In the genomic region with DNA sequence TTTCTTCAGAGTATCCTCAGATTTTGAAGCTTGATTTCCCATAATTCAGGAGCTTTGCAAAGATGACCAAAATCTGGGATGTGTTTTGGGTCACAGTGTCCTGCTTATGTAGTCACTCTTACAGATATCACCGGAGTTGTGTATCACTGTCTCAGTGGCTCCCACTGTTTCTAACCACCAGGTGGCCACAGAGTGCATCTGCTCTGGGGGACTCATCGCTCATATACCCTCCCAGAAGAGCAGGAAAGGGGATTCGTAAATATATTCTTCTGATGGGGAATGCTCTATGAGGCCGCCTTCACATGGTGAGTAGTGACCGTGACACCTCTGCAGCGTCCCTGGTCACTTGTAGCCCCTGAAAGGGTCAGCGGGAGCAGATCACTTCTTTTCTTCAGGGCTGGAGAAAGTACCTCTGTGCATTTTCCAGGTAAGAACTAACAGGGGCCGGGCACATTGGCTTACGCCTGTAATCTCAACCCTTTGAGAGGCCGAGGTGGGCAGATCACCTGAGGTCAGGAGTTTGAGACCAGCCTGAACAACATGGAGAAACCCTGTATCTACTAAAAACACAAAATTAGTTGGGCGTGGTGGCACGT, we compare ENCODE assay signal across 8 cellular contexts.
DNase-seq lines count a peak whose midpoint lies in the region; ATAC-seq and TF ChIP-seq lines count a peak whose summit lies in the region.
"Not testable (repeated sequence)": the region's sequence is repeated elsewhere in the genome, so short reads cannot be mapped to it uniquely, and the experiment has no call there.

No MANE protein-coding gene starts in this region.

- H3K27ac Mint-ChIP-seq in T-cell; activated naive CD8-positive, alpha-beta T cell treated with anti-CD3 and anti-CD28 coated beads, Interleukin-2, amount 50 U/mL, for 24 hours; memory B cell: not testable (repeated sequence)

- ATAC-seq in T-cell (replicated peaks in 1 of 4): peak; percentile 57 to 77 (median 66)
- peak; percentile 52 for ATAC-seq in activated naive CD8-positive, alpha-beta T cell treated with anti-CD3 and anti-CD28 coated beads, Interleukin-2, amount 50 U/mL, for 24 hours
- peak; percentile 53 for ATAC-seq in memory B cell (ENCODE audit: low read depth)

- POLR2A ChIA-PET in T-cell (lab: Charles Lee): not testable (repeated sequence)

- not testable (repeated sequence) for H3K4me3 Mint-ChIP-seq in T-cell; activated naive CD8-positive, alpha-beta T cell treated with anti-CD3 and anti-CD28 coated beads, Interleukin-2, amount 50 U/mL, for 24 hours; memory B cell

- not testable (repeated sequence) for H3K9me3 Mint-ChIP-seq in T-cell; activated naive CD8-positive, alpha-beta T cell treated with anti-CD3 and anti-CD28 coated beads, Interleukin-2, amount 50 U/mL, for 24 hours; memory B cell

- not testable (repeated sequence) for H3K36me3 Mint-ChIP-seq in T-cell; activated naive CD8-positive, alpha-beta T cell treated with anti-CD3 and anti-CD28 coated beads, Interleukin-2, amount 50 U/mL, for 24 hours (ENCODE audit: low read depth); memory B cell

- DNase-seq in CD1c-positive myeloid dendritic cell (ENCODE audit: extremely low spot score): peak; percentile 1
- peak; percentile 2 for DNase-seq in HCEC 1CT
- DNase-seq in NCI-H2227 treated with DMSO at 0.1 percent for 48 hours (lab: John Stamatoyannopoulos, UW): peak; percentile 12
- DNase-seq in T-cell: peak in 20 of 34 experiments; percentile 3 to 39 (median 17)
- not testable (repeated sequence) for DNase-seq in activated naive CD8-positive, alpha-beta T cell treated with anti-CD3 and anti-CD28 coated beads, Interleukin-2, amount 50 U/mL, for 24 hours
- peak; percentile 14 for DNase-seq in fibroblast of the aortic adventitia (ENCODE audit: low read depth)
- DNase-seq in memory B cell (ENCODE audit: low spot score in 2 of 2): peak; percentile 8 to 14
- peak; percentile 3 for DNase-seq in stimulated activated naive CD4-positive, alpha-beta T cell treated with Interleukin-2 at 50 U/mL for 16 hours (lab: John Stamatoyannopoulos, UW)

- not testable (repeated sequence) for H3K4me3 ChIP-seq in fibroblast of the aortic adventitia (ENCODE audit: low read depth, low read length)

- not testable (repeated sequence) for H3K27me3 Mint-ChIP-seq in T-cell; activated naive CD8-positive, alpha-beta T cell treated with anti-CD3 and anti-CD28 coated beads, Interleukin-2, amount 50 U/mL, for 24 hours; memory B cell

- H3K4me1 Mint-ChIP-seq in T-cell; activated naive CD8-positive, alpha-beta T cell treated with anti-CD3 and anti-CD28 coated beads, Interleukin-2, amount 50 U/mL, for 24 hours; memory B cell: not testable (repeated sequence)

- TF ChIP-seq CTCF in fibroblast of the aortic adventitia (IDR thresholded peaks at IDR 0.05; ENCODE audit: insufficient read depth, low read length): peak; percentile 64

- CTCF ChIA-PET in T-cell (lab: Charles Lee): not testable (repeated sequence)
